Comparison of ENCODE assay signal across 8 cellular contexts in genomic region chr1:207806531-207807394, GRCh38. TPM values are rescaled to one million over a fixed set of nuclear protein-coding genes. Genes with fewer than 3 reads are reported as not detected.
DNase-seq lines count a peak whose midpoint lies in the region; ATAC-seq and TF ChIP-seq lines count a peak whose summit lies in the region.

No MANE protein-coding gene starts in this region.

- TF ChIP-seq POLR2A in right lobe of liver (IDR thresholded peaks at IDR 0.05) (no peak), upper lobe of left lung (IDR thresholded peaks at IDR 0.05) (no peak)

- H3K9me3 Mint-ChIP-seq in activated naive CD4-positive, alpha-beta T cell treated with anti-CD3 and anti-CD28 coated beads, Interleukin-2, amount 50 U/mL, for 24 hours = no peaks in the 10 kb centered on the region

- H3K36me3 ChIP-seq in ascending aorta (peaks cover 81 to 97% of the 10 kb centered on the region in 2 donors), right lobe of liver (peaks cover 0 to 94% (median 45%) of the 10 kb centered on the region in 4 donors), upper lobe of left lung (peaks cover 38 to 100% (median 84%) of the 10 kb centered on the region in 4 donors)

- no peak overlapping the region for H3K4me3 Mint-ChIP-seq in activated naive CD4-positive, alpha-beta T cell treated with anti-CD3 and anti-CD28 coated beads, Interleukin-2, amount 50 U/mL, for 24 hours

- peaks cover 65% of the 10 kb centered on the region for H3K4me1 Mint-ChIP-seq in activated naive CD4-positive, alpha-beta T cell treated with anti-CD3 and anti-CD28 coated beads, Interleukin-2, amount 50 U/mL, for 24 hours

- H3K27ac ChIP-seq in ascending aorta = peak overlapping the region; percentile 92 to 98
- peak overlapping the region; percentile 3 to 91 (median 52) for H3K27ac ChIP-seq in right lobe of liver
- H3K27ac ChIP-seq in upper lobe of left lung = peak overlapping the region; percentile 60 to 90 (median 84)

- no peaks in the 10 kb centered on the region for H3K9me3 ChIP-seq in ascending aorta
- H3K9me3 ChIP-seq in right lobe of liver = no peaks in the 10 kb centered on the region
- no peaks in the 10 kb centered on the region for H3K9me3 ChIP-seq in upper lobe of left lung

- no peak for TF ChIP-seq EP300 in upper lobe of left lung (IDR thresholded peaks at IDR 0.05)

- intact Hi-C loops in ascending aorta (cut with DNase I) = loop anchor here (5.0 to 10.0 kb wide), 2 partner anchors 54 to 1302 kb away; partner anchors contain the start of genes CD46 and RASSF5
- intact Hi-C loops in right lobe of liver (cut with DNase I) = no loop called here

- no peak overlapping the region for H3K4me3 ChIP-seq in ascending aorta
- no peak overlapping the region for H3K4me3 ChIP-seq in right lobe of liver
- H3K4me3 ChIP-seq in upper lobe of left lung = no peak overlapping the region

- H3K27ac Mint-ChIP-seq in activated naive CD4-positive, alpha-beta T cell treated with anti-CD3 and anti-CD28 coated beads, Interleukin-2, amount 50 U/mL, for 24 hours = peak overlapping the region; percentile 67

- 86% methylated on average over 6 of the region's 11 CpGs for WGBS in right lobe of liver (ENCODE audit: insufficient coverage, low coverage, low lambda C conversion rate, missing lambda C conversion rate)
- WGBS in upper lobe of left lung, 2 donors = 76 to 94% methylated on average over 7 to 11 of the region's 11 CpGs

- H3K4me1 ChIP-seq in ascending aorta (peaks cover 35 to 75% of the 10 kb centered on the region in 2 donors), right lobe of liver (peaks cover 0 to 63% (median 22%) of the 10 kb centered on the region in 4 donors), upper lobe of left lung (peaks cover 88 to 100% (median 92%) of the 10 kb centered on the region in 4 donors)

- no peak for DNase-seq in activated naive CD4-positive, alpha-beta T cell treated with Interleukin-2 at 50 U/mL for 16 hours
- DNase-seq in ascending aorta (ENCODE audit: low spot score in 2 of 2) (no peak), right lobe of liver (no peak), upper lobe of left lung (no peak), NOMO-1 treated with dmso at 0.1 percent for 144 hours (lab: John Stamatoyannopoulos, UW; ENCODE audit: unreplicated experiment) (no peak)

- H3K27me3 Mint-ChIP-seq in activated naive CD4-positive, alpha-beta T cell treated with anti-CD3 and anti-CD28 coated beads, Interleukin-2, amount 50 U/mL, for 24 hours = no peaks in the 10 kb centered on the region

- peaks cover 12% of the 10 kb centered on the region for H3K36me3 Mint-ChIP-seq in activated naive CD4-positive, alpha-beta T cell treated with anti-CD3 and anti-CD28 coated beads, Interleukin-2, amount 50 U/mL, for 24 hours

- TF ChIP-seq CTCF in ascending aorta (IDR thresholded peaks at IDR 0.05) (no peak), right lobe of liver (IDR thresholded peaks at IDR 0.05) (no peak), upper lobe of left lung (IDR thresholded peaks at IDR 0.05) (no peak)

- ATAC-seq in right lobe of liver (no peak), upper lobe of left lung (ENCODE audit: low FRiP score in 2 of 2) (no peak), GM21576 (IDR thresholded peaks at IDR 0.05; ENCODE audit: unreplicated experiment) (no peak), GM21825 (IDR thresholded peaks at IDR 0.05; ENCODE audit: unreplicated experiment) (no peak)

- no peaks in the 10 kb centered on the region for H3K27me3 ChIP-seq in ascending aorta
- no peaks in the 10 kb centered on the region for H3K27me3 ChIP-seq in right lobe of liver
- H3K27me3 ChIP-seq in upper lobe of left lung = no peaks in the 10 kb centered on the region

RNA-seq across cellular contexts. Expression of gene CD46, which starts 54.9 kb away (rescaled TPM):
- total RNA-seq in ascending aorta = 64.5 TPM
- total RNA-seq in right lobe of liver = 100 to 1,000 TPM in 5 of 6 experiments, 10 to 100 TPM in 1; 99.3 to 133 (median 114) TPM
- 100 to 1,000 TPM; 105 to 358 (median 248) TPM for total RNA-seq in upper lobe of left lung
